Comparison of ENCODE assay signal across 9 cellular contexts in the genomic region with DNA sequence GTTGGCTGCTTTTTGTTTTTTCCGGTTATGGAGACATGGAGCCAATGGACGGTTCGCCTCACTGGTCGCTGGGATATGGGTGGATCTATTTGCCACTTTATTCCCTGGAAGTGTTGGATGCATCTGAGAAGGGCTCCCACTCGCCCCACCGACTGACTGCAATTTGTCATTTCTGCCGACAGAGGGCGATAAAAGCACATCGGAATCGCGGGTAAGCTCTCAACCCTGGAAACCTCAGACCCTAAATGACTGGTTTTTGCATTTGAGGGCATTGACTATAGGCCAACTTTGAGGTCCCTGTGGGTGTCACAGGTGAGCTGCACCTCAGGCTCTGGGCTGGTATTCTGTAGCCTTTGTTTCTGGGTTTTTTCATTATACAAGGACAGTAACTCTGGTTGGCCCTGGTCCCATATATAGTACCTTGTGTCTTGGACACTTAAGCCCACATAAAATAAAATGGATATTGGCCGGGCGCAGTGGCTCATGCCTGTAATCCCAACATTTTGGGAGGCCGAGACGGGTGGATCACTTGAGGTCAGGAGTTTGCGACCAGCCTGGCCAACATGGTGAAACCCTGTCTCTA. TPM values are rescaled to one million over a fixed set of nuclear protein-coding genes. Genes with fewer than 3 reads are reported as not detected.
DNase-seq lines count a peak whose midpoint lies in the region; ATAC-seq, FAIRE-seq and TF ChIP-seq lines count a peak whose summit lies in the region.
"Had no signal": no experiment of that assay in that cellular context is flagged by ENCODE, and none has a peak within 500 bp of the region (broad histone marks: within the 10 kb centered on the region; RNA-seq: fewer than 3 reads in every experiment).

No MANE protein-coding gene starts in this region.

- H3K4me1 ChIP-seq in SK-N-SH (ENCODE audit: control insufficient read depth in 1 of 2, insufficient read depth in 2 of 2, low read depth in 1 of 2, low read length in 1 of 2) = peaks cover 0 to 9% of the 10 kb centered on the region in 2 experiments; a peak in 1 of 4 replicates
- H3K4me1 ChIP-seq in small intestine (ENCODE audit: control insufficient read depth in 2 of 2, insufficient read depth in 1 of 2, low read depth in 1 of 2, low read length in 1 of 2) = no peaks in the 10 kb centered on the region

- no peak overlapping the region for H3K4me2 ChIP-seq in SK-N-SH

- POLR2A ChIA-PET in SK-N-SH (lab: Yijun Ruan, JAX) = no interaction called here

- H3K36me3 ChIP-seq in SK-N-SH (replicated peaks in 1 of 2; ENCODE audit: control insufficient read depth in 1 of 2, insufficient read depth in 2 of 2, low read length in 1 of 2) (no peaks in the 10 kb centered on the region), small intestine (ENCODE audit: control insufficient read depth in 2 of 2, insufficient read depth in 2 of 2, low read length in 2 of 2) (no peaks in the 10 kb centered on the region)

- H3K27me3 ChIP-seq in SK-N-SH (ENCODE audit: insufficient read depth) (no peaks in the 10 kb centered on the region; the same call in 1 of the 2 replicates), small intestine (ENCODE audit: control insufficient read depth in 2 of 2, insufficient read depth in 2 of 2, low read length in 2 of 2) (no peaks in the 10 kb centered on the region)

- no peak overlapping the region for H3K4me3 ChIP-seq in Jurkat, Clone E6-1 (ENCODE audit: low read length)
- no peak overlapping the region; a peak in 1 of 4 replicates for H3K4me3 ChIP-seq in SK-N-SH (ENCODE audit: low read depth in 2 of 2, low read length in 1 of 2)
- no peak overlapping the region for H3K4me3 ChIP-seq in small intestine (ENCODE audit: low read depth in 1 of 2, low read length in 2 of 2)

- H3K27ac ChIP-seq in SK-N-SH (ENCODE audit: low read depth in 2 of 2, low read length in 1 of 2) (no peak overlapping the region), small intestine (ENCODE audit: low read depth in 1 of 2, low read length in 1 of 2) (no peak overlapping the region)

- peak; percentile 73 for TF ChIP-seq RAD21 in SK-N-SH (IDR thresholded peaks at IDR 0.05; ENCODE audit: low read length)

- H2AFZ ChIP-seq in SK-N-SH (ENCODE audit: low read depth) = no peak overlapping the region

- no peak for TF ChIP-seq EP300 in SK-N-SH (IDR thresholded peaks at IDR 0.05; ENCODE audit: borderline replicate concordance in 1 of 2, low read depth in 1 of 2, low read length in 1 of 2)

- FAIRE-seq in small intestine (lab: Jason Lieb, UNC) = no peak

- no peaks in the 10 kb centered on the region for H3K9me2 ChIP-seq in SK-N-SH

- no peak for ATAC-seq in HG03108 (IDR thresholded peaks at IDR 0.05; ENCODE audit: unreplicated experiment)
- no peak for ATAC-seq in GM21367 (IDR thresholded peaks at IDR 0.05; ENCODE audit: unreplicated experiment)

- H3K9ac ChIP-seq in SK-N-SH = no peak overlapping the region

- H3K9me3 ChIP-seq in SK-N-SH (no peaks in the 10 kb centered on the region), small intestine (ENCODE audit: control insufficient read depth, low read depth) (no peaks in the 10 kb centered on the region)

- WGBS in SK-N-SH (ENCODE audit: low lambda C conversion rate) = 19% methylated on average over 13 of the region's 16 CpGs
- 31 to 36% (median 33%) methylated on average over 16 of the region's 16 CpGs for WGBS in small intestine, 3 donors

- TF ChIP-seq CTCF in SK-N-SH (IDR thresholded peaks at IDR 0.05) = peak; percentile 84

- H3F3A ChIP-seq in SK-N-SH (replicated peaks; ENCODE audit: insufficient read depth) = no peaks in the 10 kb centered on the region

- H4K20me1 ChIP-seq in SK-N-SH (ENCODE audit: insufficient read depth) = no peaks in the 10 kb centered on the region

- CTCF ChIA-PET in SK-N-SH (lab: Yijun Ruan, JAX) = interaction anchor here (0.6 to 4.1 kb wide), 54 partner anchors 8 to 839 kb away, joined by 3 to 38 read pairs (median 4); partner anchors contain the start of genes OPALIN and TLL2

- DNase-seq in DMS53 treated with DMSO at 0.1 percent for 48 hours (lab: John Stamatoyannopoulos, UW; ENCODE audit: unreplicated experiment) (peak; percentile 46), SK-N-SH (peak; percentile 84), amniotic epithelial cell (ENCODE audit: low read depth) (peak; percentile 18), hepatic stellate cell (ENCODE audit: low spot score) (peak; percentile 71), small intestine (peak; percentile 59)
- peak; percentile 59 for DNase-seq in Jurkat, Clone E6-1 (ENCODE audit: low read depth, low spot score)

- H3K79me2 ChIP-seq in SK-N-SH (ENCODE audit: insufficient read depth) = no peaks in the 10 kb centered on the region

TF ChIP-seq in SK-N-SH, 30 proteins besides CTCF, POLR2A, EP300 and RAD21:
- TF ChIP-seq FOXM1 (IDR thresholded peaks at IDR 0.05; ENCODE audit: low read depth) = no peak
- TF ChIP-seq GABPA (IDR thresholded peaks at IDR 0.05; ENCODE audit: low read depth) = no peak
- TF ChIP-seq, protein P1, sequence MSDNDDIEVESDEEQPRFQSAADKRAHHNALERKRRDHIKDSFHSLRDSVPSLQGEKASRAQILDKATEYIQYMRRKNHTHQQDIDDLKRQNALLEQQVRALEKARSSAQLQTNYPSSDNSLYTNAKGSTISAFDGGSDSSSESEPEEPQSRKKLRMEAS (IDR thresholded peaks at IDR 0.05; ENCODE audit: low read depth) = no peak
- TF ChIP-seq CHD2 (IDR thresholded peaks at IDR 0.05; ENCODE audit: low read length, partially characterized antibody) = no peak
- TF ChIP-seq, protein P2, sequence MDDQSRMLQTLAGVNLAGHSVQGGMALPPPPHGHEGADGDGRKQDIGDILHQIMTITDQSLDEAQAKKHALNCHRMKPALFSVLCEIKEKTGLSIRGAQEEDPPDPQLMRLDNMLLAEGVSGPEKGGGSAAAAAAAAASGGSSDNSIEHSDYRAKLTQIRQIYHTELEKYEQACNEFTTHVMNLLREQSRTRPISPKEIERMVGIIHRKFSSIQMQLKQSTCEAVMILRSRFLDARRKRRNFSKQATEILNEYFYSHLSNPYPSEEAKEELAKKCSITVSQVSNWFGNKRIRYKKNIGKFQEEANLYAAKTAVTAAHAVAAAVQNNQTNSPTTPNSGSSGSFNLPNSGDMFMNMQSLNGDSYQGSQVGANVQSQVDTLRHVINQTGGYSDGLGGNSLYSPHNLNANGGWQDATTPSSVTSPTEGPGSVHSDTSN (IDR thresholded peaks at IDR 0.05) = no peak
- peak; percentile 23; the same call in 1 of the 2 replicates for TF ChIP-seq SMC3 (IDR thresholded peaks at IDR 0.05; ENCODE audit: low read depth, low read length)
- TF ChIP-seq RCOR1 (IDR thresholded peaks at IDR 0.05; ENCODE audit: low read length) = 0 out of 2 replicates have a peak, but pooled peaks have one; percentile 17
- TF ChIP-seq TCF12 (IDR thresholded peaks at IDR 0.05) = no peak
- no peak for TF ChIP-seq TEAD4 (IDR thresholded peaks at IDR 0.05; ENCODE audit: borderline replicate concordance, insufficient read depth)
- TF ChIP-seq ELF1 (IDR thresholded peaks at IDR 0.05) = no peak
- no peak for TF ChIP-seq NFIC (IDR thresholded peaks at IDR 0.05; ENCODE audit: borderline replicate concordance)
- TF ChIP-seq EZH2phosphoT487 (IDR thresholded peaks at IDR 0.05; ENCODE audit: borderline replicate concordance, low read depth) = no peak
- TF ChIP-seq FOXJ3 (CRISPR knock-in tag; IDR thresholded peaks at IDR 0.05) = no peak
- no peak for TF ChIP-seq REST (IDR thresholded peaks at IDR 0.05; ENCODE audit: low read depth, low read length)

RNA-seq across cellular contexts. Expression of gene OPALIN, which starts 11.9 kb away (rescaled TPM):
- polyA plus RNA-seq in Jurkat, Clone E6-1 (2012; ENCODE audit: insufficient read depth, insufficient read length) = not detected
- polyA plus RNA-seq in SK-N-SH (2012; rRNA removed) (not detected in 2 replicates), small intestine (not detected)
- not detected in 2 replicates for polyA plus RNA-seq in SK-N-SH (2012; cell fraction: cytosol; rRNA removed)
- polyA plus RNA-seq in SK-N-SH (2012; cell fraction: nucleus; rRNA removed) = not detected in 2 replicates
- polyA plus RNA-seq: urinary bladder had no signal

Comparison
In these comparisons a context has a peak if more than half of its experiments do, and no peak if none do; other contexts are left out.
1. DNase-seq: peak in every context shown above with its lines; median percentile 84 in SK-N-SH; 71 in hepatic stellate cell; 59 in Jurkat, Clone E6-1; 59 in small intestine; 46 in DMS53 treated with DMSO at 0.1 percent for 48 hours; 18 in amniotic epithelial cell.